Comparison of ENCODE assay signal across 34 cellular contexts in the genomic region with DNA sequence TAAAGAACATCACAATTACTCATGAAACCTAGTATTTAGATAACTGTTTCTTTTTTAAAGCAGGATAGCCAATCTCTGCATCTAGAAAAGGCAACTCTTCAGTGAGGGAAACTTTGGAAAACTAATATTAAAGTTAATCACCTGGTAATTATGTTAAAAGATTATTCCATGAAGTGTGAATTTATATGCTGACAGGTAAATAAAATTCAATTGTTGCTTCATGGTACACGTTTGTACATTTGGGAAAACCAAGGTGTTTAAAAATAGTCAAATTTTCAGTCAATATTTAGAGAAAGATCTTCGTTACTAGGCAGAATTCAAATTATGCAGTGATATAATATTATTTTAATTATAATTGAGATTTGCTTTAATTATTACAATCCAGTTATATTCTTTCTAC.
A peak's percentile ranks its signal among the peaks of the same experiment; 100 is the strongest.
DNase-seq lines count a peak whose midpoint lies in the region; ATAC-seq, FAIRE-seq and TF ChIP-seq lines count a peak whose summit lies in the region.
"Had no signal": no experiment of that assay in that cellular context is flagged by ENCODE, and none has a peak within 500 bp of the region (broad histone marks: within the 10 kb centered on the region; RNA-seq: fewer than 3 reads in every experiment).

No MANE protein-coding gene starts in this region.

- H3K4me1 ChIP-seq in HepG2 (ENCODE audit: insufficient read depth, low read length) (no peaks in the 10 kb centered on the region), right lobe of liver (no peaks in the 10 kb centered on the region), IMR-90 (ENCODE audit: control insufficient read depth, insufficient read depth, low read length) (no peaks in the 10 kb centered on the region), osteoblast (ENCODE audit: insufficient read depth, low read length) (no peaks in the 10 kb centered on the region)
- H3K4me1 ChIP-seq: A549; BE2C; BLaER1; BLaER1 treated with 17β-estradiol and CSF1 and Interleukin-3, amounts not matched to agents 10 nM and 100 nM; Caco-2 had no signal

- H3K4ac ChIP-seq in IMR-90 (ENCODE audit: low read depth, low read length) = no peak overlapping the region

- H2BK120ac ChIP-seq in IMR-90 (ENCODE audit: low read depth, low read length) = no peak overlapping the region

- H3K4me2 ChIP-seq in HepG2 (ENCODE audit: low read depth, low read length) (no peak overlapping the region), IMR-90 (ENCODE audit: low read depth, low read length) (no peak overlapping the region), osteoblast (ENCODE audit: insufficient read depth, low read length) (no peak overlapping the region)
- H3K4me2 ChIP-seq: A549; BLaER1; BLaER1 treated with 17β-estradiol and CSF1 and Interleukin-3, amounts not matched to agents 10 nM and 100 nM had no signal

- ATAC-seq in HepG2 (no peak), right lobe of liver (no peak), IMR-90 (ENCODE audit: low read depth) (no peak), GM21381 (IDR thresholded peaks at IDR 0.05; ENCODE audit: unreplicated experiment) (no peak)
- ATAC-seq: A549; CD8-positive, alpha-beta T cell had no signal

- no peak overlapping the region for H3K56ac ChIP-seq in IMR-90 (ENCODE audit: extremely low read depth, insufficient read depth, low read length)

- H3K9me3 ChIP-seq in HepG2 (ENCODE audit: low read length) (peaks cover 56% of the 10 kb centered on the region), right lobe of liver (no peaks in the 10 kb centered on the region), IMR-90 (ENCODE audit: control insufficient read depth, insufficient read depth, low read length) (no peaks in the 10 kb centered on the region), osteoblast (ENCODE audit: low read depth, low read length) (no peaks in the 10 kb centered on the region)
- H3K9me3 ChIP-seq: A549; BE2C; BLaER1; BLaER1 treated with 17β-estradiol and CSF1 and Interleukin-3, amounts not matched to agents 10 nM and 100 nM; Caco-2 had no signal

- H3K4me3 ChIP-seq in HepG2 (replicated peaks in 1 of 3; ENCODE audit: insufficient read depth in 1 of 3, low read depth in 2 of 3, low read length in 3 of 3) (no peak overlapping the region), right lobe of liver (no peak overlapping the region), IMR-90 (ENCODE audit: insufficient read depth, low read depth, low read length) (no peak overlapping the region), osteoblast (ENCODE audit: insufficient read depth, low read length) (no peak overlapping the region)
- H3K4me3 ChIP-seq: A549; BLaER1; BLaER1 treated with 17β-estradiol and CSF1 and Interleukin-3, amounts not matched to agents 10 nM and 100 nM had no signal

- BruUV-seq in HepG2 (replicated peaks; lab: Mats Ljungman, UMichigan) = no TSS peak
- no TSS peak for BruUV-seq in IMR-90 (replicated peaks; lab: Mats Ljungman, UMichigan)

- H2BK20ac ChIP-seq in IMR-90 (ENCODE audit: low read depth, low read length) = no peak overlapping the region

- no peak overlapping the region for H4K5ac ChIP-seq in IMR-90 (ENCODE audit: low read depth, low read length)

- no peak for TF ChIP-seq CTCF in HepG2 (CRISPR knock-in tag; IDR thresholded peaks at IDR 0.05)
- TF ChIP-seq CTCF in right lobe of liver (IDR thresholded peaks at IDR 0.05) = no peak
- no peak for TF ChIP-seq CTCF in IMR-90 (conservative IDR thresholded peaks at IDR 0.05; ENCODE audit: low read depth, low read length)
- TF ChIP-seq CTCF in osteoblast (IDR thresholded peaks at IDR 0.05; ENCODE audit: extremely low read depth, low read depth, low read length) = no peak

- H3K23ac ChIP-seq in IMR-90 (ENCODE audit: low read depth, low read length) = no peak overlapping the region

- H3K27me3 ChIP-seq in HepG2 (ENCODE audit: control insufficient read depth in 1 of 2, insufficient read depth in 2 of 2, low read length in 2 of 2) = no peaks in the 10 kb centered on the region
- H3K27me3 ChIP-seq in right lobe of liver = no peaks in the 10 kb centered on the region
- H3K27me3 ChIP-seq in IMR-90 (ENCODE audit: control insufficient read depth, insufficient read depth, low read length) = no peaks in the 10 kb centered on the region
- no peaks in the 10 kb centered on the region for H3K27me3 ChIP-seq in osteoblast (ENCODE audit: insufficient read depth, low read length)
- H3K27me3 ChIP-seq: BE2C; BLaER1; BLaER1 treated with 17β-estradiol and CSF1 and Interleukin-3, amounts not matched to agents 10 nM and 100 nM had no signal

- FAIRE-seq in HepG2 (lab: Jason Lieb, UNC) (no peak), islet of Langerhans (lab: Jason Lieb, UNC) (peak; percentile 41)
- FAIRE-seq: A549, D721Med had no signal

- under 1% methylated on average over 2 of the region's 2 CpGs for WGBS in HepG2 (ENCODE audit: low lambda C conversion rate)
- 27% methylated on average over 2 of the region's 2 CpGs for WGBS in right lobe of liver (ENCODE audit: insufficient coverage, low coverage, low lambda C conversion rate, missing lambda C conversion rate)
- WGBS in IMR-90 (ENCODE audit: extremely low coverage in 2 of 2, insufficient read length in 1 of 2), 2 experiments = no CpG with 5 or more reads among the region's 2 CpGs

- H3K14ac ChIP-seq in IMR-90 (replicated peaks; ENCODE audit: low read depth, low read length) = no peak overlapping the region

- TF ChIP-seq RAD21 in HepG2 (CRISPR knock-in tag; IDR thresholded peaks at IDR 0.05) (no peak), IMR-90 (IDR thresholded peaks at IDR 0.05; ENCODE audit: low read length) (no peak)

- H3K79me1 ChIP-seq in IMR-90 (ENCODE audit: low read depth in 1 of 2, low read length in 2 of 2) = no peaks in the 10 kb centered on the region

- H2BK15ac ChIP-seq in IMR-90 (ENCODE audit: low read depth, low read length) = no peak overlapping the region

- no peak overlapping the region for H4K8ac ChIP-seq in IMR-90 (ENCODE audit: low read depth in 2 of 2, low read length in 2 of 2)

- no peaks in the 10 kb centered on the region for H3K79me2 ChIP-seq in HepG2 (ENCODE audit: insufficient read depth, low read length)
- H3K79me2 ChIP-seq in osteoblast (ENCODE audit: insufficient read depth, low read length) = no peaks in the 10 kb centered on the region

- in situ Hi-C loops in HepG2 (cut with HindIII; ENCODE audit: extremely low pct_ligation_motif_present, low pct_unique_long_range_greater_than_20kb) = no loop called here
- in situ Hi-C loops in IMR-90 (cut with MboI; ENCODE audit: low sequenced_read_pairs) = no loop called here

- no peak overlapping the region for H3K18ac ChIP-seq in IMR-90 (ENCODE audit: low read depth, low read length)

- POLR2A ChIA-PET in HepG2 (lab: Yijun Ruan, JAX) = no interaction called here
- POLR2A ChIA-PET in IMR-90 (lab: Charles Lee; ENCODE audit: unreplicated experiment) = no interaction called here

- dilution Hi-C loops in IMR-90 (cut with HindIII; ENCODE audit: low sequenced_read_pairs, unreplicated experiment) = no loop called here

- no peak overlapping the region for H2AK9ac ChIP-seq in IMR-90 (replicated peaks; ENCODE audit: low read depth, low read length, poor library complexity)

- H3K36me3 ChIP-seq in HepG2 (replicated peaks in 1 of 2; ENCODE audit: control insufficient read depth in 1 of 2, insufficient read depth in 2 of 2, low read length in 2 of 2) (no peaks in the 10 kb centered on the region), right lobe of liver (no peaks in the 10 kb centered on the region), IMR-90 (ENCODE audit: control insufficient read depth, insufficient read depth, low read length) (no peaks in the 10 kb centered on the region), osteoblast (ENCODE audit: insufficient read depth, low read length) (no peaks in the 10 kb centered on the region)
- H3K36me3 ChIP-seq: BE2C; BLaER1; BLaER1 treated with 17β-estradiol and CSF1 and Interleukin-3, amounts not matched to agents 10 nM and 100 nM had no signal

- no peak overlapping the region for H2AK5ac ChIP-seq in IMR-90 (ENCODE audit: low read depth, low read length)

- no peaks in the 10 kb centered on the region for H3K9me1 ChIP-seq in IMR-90 (ENCODE audit: insufficient read depth, low read length)

- no peaks in the 10 kb centered on the region for H4K20me1 ChIP-seq in HepG2 (ENCODE audit: insufficient read depth, low read length)
- no peaks in the 10 kb centered on the region for H4K20me1 ChIP-seq in IMR-90 (ENCODE audit: insufficient read depth, low read length)
- no peaks in the 10 kb centered on the region for H4K20me1 ChIP-seq in osteoblast (ENCODE audit: insufficient read depth, low read length)
- H4K20me1 ChIP-seq: BLaER1; BLaER1 treated with 17β-estradiol and CSF1 and Interleukin-3, amounts not matched to agents 10 nM and 100 nM had no signal

- DNase-seq in HepG2 (ENCODE audit: low spot score) (no peak), right lobe of liver (no peak), IMR-90 (no peak), osteoblast (ENCODE audit: insufficient read length, low spot score, missing footprints) (peak; percentile 9), glomerular visceral epithelial cell (ENCODE audit: extremely low spot score) (no peak)
- DNase-seq in activated CD4-positive, CD25-positive, alpha-beta regulatory T cell treated with anti-CD3 and anti-CD28 coated beads, Interleukin-2, amount 50 U/mL, for 72 hours = no peak
- DNase-seq: 8988T; ACHN; AML-193; BE2C; C1 segment of cervical spinal cord; Caco-2; Calu3; CD4-positive, alpha-beta memory T cell; CD4-positive, alpha-beta T cell; CD4-positive, CD25-positive, alpha-beta regulatory T cell; CD8-positive, alpha-beta memory T cell; CD8-positive, alpha-beta T cell; COR-L47; DMS 273 treated with DMSO at 0.1 percent for 48 hours; DMS153; DMS53; DMS79; DMS79 treated with DMSO at 0.1 percent for 48 hours; DND-41; EL had no signal

- no peak overlapping the region for H3K9ac ChIP-seq in HepG2 (ENCODE audit: insufficient read depth, low read depth, low read length)
- H3K9ac ChIP-seq in IMR-90 (ENCODE audit: low read depth, low read length) = no peak overlapping the region
- H3K9ac ChIP-seq: BLaER1; BLaER1 treated with 17β-estradiol and CSF1 and Interleukin-3, amounts not matched to agents 10 nM and 100 nM had no signal

- CTCF ChIA-PET in HepG2 (lab: Yijun Ruan, JAX; ENCODE audit: low intra/inter-chr PET ratio, low total read pairs) = no interaction called here
- CTCF ChIA-PET in IMR-90 (lab: Yijun Ruan, JAX) = no interaction called here

- H3K27ac ChIP-seq in HepG2 (ENCODE audit: extremely low read length, insufficient read depth, low read length) (no peak overlapping the region), right lobe of liver (no peak overlapping the region), IMR-90 (ENCODE audit: insufficient read depth, low read length) (no peak overlapping the region), osteoblast (ENCODE audit: low read depth, low read length) (no peak overlapping the region)
- H3K27ac ChIP-seq: 22Rv1; A549; BLaER1; BLaER1 treated with 17β-estradiol and CSF1 and Interleukin-3, amounts not matched to agents 10 nM and 100 nM; C4-2B had no signal

- no peak overlapping the region for H4K91ac ChIP-seq in IMR-90 (ENCODE audit: insufficient read depth, low read depth, low read length)

- H2BK5ac ChIP-seq in IMR-90 (ENCODE audit: low read depth, low read length, poor library complexity, severe bottlenecking) = no peak overlapping the region

- intact Hi-C loops in HepG2 (cut with micrococcal nuclease; ENCODE audit: unreplicated experiment) = no loop called here
- intact Hi-C loops in right lobe of liver (cut with DNase I) = no loop called here
- intact Hi-C loops in IMR-90 (cut with micrococcal nuclease) = no loop called here

- TF ChIP-seq EP300 in HepG2 (IDR thresholded peaks at IDR 0.05; ENCODE audit: low read depth in 2 of 2, low read length in 2 of 2) (no peak), HepG2 (CRISPR knock-in tag; IDR thresholded peaks at IDR 0.05; ENCODE audit: borderline replicate concordance) (no peak)

- H2AFZ ChIP-seq in HepG2 (ENCODE audit: low read length) = no peak overlapping the region
- H2AFZ ChIP-seq in IMR-90 (replicated peaks; ENCODE audit: low read length, poor library complexity) = no peak overlapping the region
- no peak overlapping the region for H2AFZ ChIP-seq in osteoblast (ENCODE audit: low read length)

- TF ChIP-seq POLR2A in HepG2 (IDR thresholded peaks at IDR 0.05; ENCODE audit: insufficient read depth in 1 of 2, low read depth in 2 of 2, low read length in 2 of 2) (no peak), right lobe of liver (IDR thresholded peaks at IDR 0.05) (no peak), IMR-90 (IDR thresholded peaks at IDR 0.05; ENCODE audit: low read depth, low read length) (no peak)
